1 cellular context compared by ENCODE assay signal in genomic region chr7:130363156-130363847, GRCh38.
TF ChIP-seq lines count a peak whose summit lies in the region.

No MANE protein-coding gene starts in this region.

TF ChIP-seq in HEK293, 187 proteins besides CTCF, POLR2A, EP300 and RAD21 (continued from another document and continues in another):
- TF ChIP-seq ZSCAN4 (tag by site-specific recombination; IDR thresholded peaks at IDR 0.05): no peak
- no peak for TF ChIP-seq ZSCAN23 (tag by site-specific recombination; IDR thresholded peaks at IDR 0.05)
- TF ChIP-seq ZNF544 (tag by site-specific recombination; IDR thresholded peaks at IDR 0.05): no peak
- TF ChIP-seq ZNF629 (tag by site-specific recombination; IDR thresholded peaks at IDR 0.05): peak; percentile 61
- no peak for TF ChIP-seq GLI2 (tag by site-specific recombination; IDR thresholded peaks at IDR 0.05; ENCODE audit: borderline replicate concordance, low read depth)
- TF ChIP-seq AEBP2 (tag by site-specific recombination; IDR thresholded peaks at IDR 0.05; ENCODE audit: borderline replicate concordance): no peak
- TF ChIP-seq ZNF341 (tag by site-specific recombination; IDR thresholded peaks at IDR 0.05; ENCODE audit: low read depth): no peak
- no peak for TF ChIP-seq ZBTB10 (tag by site-specific recombination; IDR thresholded peaks at IDR 0.05)
- TF ChIP-seq SCRT2 (tag by site-specific recombination; IDR thresholded peaks at IDR 0.05): no peak
- no peak for TF ChIP-seq SETDB1 (IDR thresholded peaks at IDR 0.05; ENCODE audit: insufficient read length, low read length)
- TF ChIP-seq ZNF560 (tag by site-specific recombination; IDR thresholded peaks at IDR 0.05; ENCODE audit: borderline replicate concordance): 0 out of 2 replicates have a peak, but pooled peaks have one; percentile 30
- TF ChIP-seq REST (tag by site-specific recombination; IDR thresholded peaks at IDR 0.05): no peak
- no peak for TF ChIP-seq ZNF488 (tag by site-specific recombination; IDR thresholded peaks at IDR 0.05)
- TF ChIP-seq ZNF26 (tag by site-specific recombination; IDR thresholded peaks at IDR 0.05): no peak
- TF ChIP-seq ZNF791 (tag by site-specific recombination; IDR thresholded peaks at IDR 0.05): no peak
- no peak for TF ChIP-seq ZBTB6 (tag by site-specific recombination; IDR thresholded peaks at IDR 0.05)
- no peak for TF ChIP-seq ZNF394 (tag by site-specific recombination; IDR thresholded peaks at IDR 0.05; ENCODE audit: borderline replicate concordance)
- no peak for TF ChIP-seq ATF2 (tag by site-specific recombination; IDR thresholded peaks at IDR 0.05; ENCODE audit: low read depth)
- TF ChIP-seq ZNF223 (tag by site-specific recombination; IDR thresholded peaks at IDR 0.05): no peak
- TF ChIP-seq KLF10 (tag by site-specific recombination; IDR thresholded peaks at IDR 0.05): no peak
- TF ChIP-seq ZNF148 (tag by site-specific recombination; IDR thresholded peaks at IDR 0.05; ENCODE audit: borderline replicate concordance): no peak
- no peak for TF ChIP-seq HOXC10 (CRISPR knock-in tag; IDR thresholded peaks at IDR 0.05)
- no peak for TF ChIP-seq EGR2 (tag by site-specific recombination; IDR thresholded peaks at IDR 0.05; ENCODE audit: low read depth)
- TF ChIP-seq ZBTB17 (tag by site-specific recombination; IDR thresholded peaks at IDR 0.05): no peak
- TF ChIP-seq ZNF335 (tag by site-specific recombination; conservative IDR thresholded peaks at IDR 0.05): no peak
- peak; percentile 47 for TF ChIP-seq ZNF366 (tag by site-specific recombination; conservative IDR thresholded peaks at IDR 0.05)
- no peak for TF ChIP-seq SP2 (tag by site-specific recombination; IDR thresholded peaks at IDR 0.05)
- TF ChIP-seq ZSCAN18 (tag by site-specific recombination; IDR thresholded peaks at IDR 0.05): no peak
- no peak for TF ChIP-seq ZNF561 (tag by site-specific recombination; IDR thresholded peaks at IDR 0.05; ENCODE audit: borderline replicate concordance)
- TF ChIP-seq ZNF18 (tag by site-specific recombination; IDR thresholded peaks at IDR 0.05): no peak
- no peak for TF ChIP-seq SCRT1 (tag by site-specific recombination; IDR thresholded peaks at IDR 0.05; ENCODE audit: borderline replicate concordance)
- no peak for TF ChIP-seq ZNF626 (tag by site-specific recombination; IDR thresholded peaks at IDR 0.05)
- TF ChIP-seq OSR2 (tag by site-specific recombination; IDR thresholded peaks at IDR 0.05): no peak
- TF ChIP-seq INSM2 (tag by site-specific recombination; IDR thresholded peaks at IDR 0.05): peak; percentile 80
- 0 out of 2 replicates have a peak, but pooled peaks have one; percentile 23 for TF ChIP-seq KLF8 (tag by site-specific recombination; IDR thresholded peaks at IDR 0.05)
- peak; percentile 57; the same call in 1 of the 2 replicates for TF ChIP-seq ZFP37 (tag by site-specific recombination; IDR thresholded peaks at IDR 0.05)
